8 cellular contexts compared by ENCODE assay signal in the genomic region with DNA sequence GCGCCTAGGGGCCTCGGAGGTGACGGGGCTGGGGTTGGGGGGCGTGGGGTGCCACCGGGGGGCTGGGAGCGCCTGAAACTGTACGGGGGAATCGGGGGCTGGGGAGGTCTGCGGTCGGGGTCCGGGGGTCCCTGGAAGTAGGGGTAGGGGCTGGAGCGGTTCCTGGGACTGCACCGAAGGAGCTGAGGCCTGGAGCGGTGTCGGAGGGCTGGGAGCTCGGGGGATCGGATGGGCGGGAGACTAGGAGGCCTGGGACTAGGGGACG. TPM values are rescaled to one million over a fixed set of nuclear protein-coding genes. Genes with fewer than 3 reads are reported as not detected.
DNase-seq lines count a peak whose midpoint lies in the region; ATAC-seq, FAIRE-seq and TF ChIP-seq lines count a peak whose summit lies in the region.

No MANE protein-coding gene starts in this region.

- no peak for TF ChIP-seq POLR2A in esophagus squamous epithelium (IDR thresholded peaks at IDR 0.05)

- ATAC-seq in DND-41 (ENCODE audit: insufficient read depth, low read depth), result no peak; the same call in 2 of the 3 replicates
- no peak for ATAC-seq in PC-3
- peak in 3 of 4 donors; percentile 15 to 35 (median 29) for ATAC-seq in pancreas

- H3K27me3 ChIP-seq in DND-41 (ENCODE audit: insufficient read depth, low read length, poor library complexity), result no peaks in the 10 kb centered on the region
- H3K27me3 ChIP-seq in PC-3 (ENCODE audit: low read length), result no peaks in the 10 kb centered on the region
- no peaks in the 10 kb centered on the region for H3K27me3 ChIP-seq in esophagus squamous epithelium
- H3K27me3 ChIP-seq in pancreas, result no peaks in the 10 kb centered on the region

- H3K4me1 ChIP-seq in DND-41 (ENCODE audit: insufficient read depth, low read length), result peaks cover 27% of the 10 kb centered on the region
- 0 out of 2 replicates have a peak, but pooled peaks cover 4% of the 10 kb centered on the region for H3K4me1 ChIP-seq in PC-3 (ENCODE audit: insufficient read depth, low read length)
- peaks cover 10 to 37% (median 11%) of the 10 kb centered on the region in 3 donors for H3K4me1 ChIP-seq in esophagus squamous epithelium
- H3K4me1 ChIP-seq in pancreas, result no peaks in the 10 kb centered on the region

- peaks cover 40% of the 10 kb centered on the region for H3K36me3 ChIP-seq in DND-41 (ENCODE audit: insufficient read depth, low read length)
- H3K36me3 ChIP-seq in PC-3 (ENCODE audit: low read depth, low read length), result peaks cover 7% of the 10 kb centered on the region; the same call in 1 of the 2 replicates
- peaks cover 25 to 35% (median 29%) of the 10 kb centered on the region in 3 donors for H3K36me3 ChIP-seq in esophagus squamous epithelium
- peaks cover 7 to 26% (median 22%) of the 10 kb centered on the region in 3 donors for H3K36me3 ChIP-seq in pancreas

- peak overlapping the region; percentile 48 for H3K27ac ChIP-seq in DND-41 (ENCODE audit: low read length)
- H3K27ac ChIP-seq in PC-3 (ENCODE audit: low read length), result no peak overlapping the region
- peak overlapping the region; percentile 89 to 96 (median 90) for H3K27ac ChIP-seq in esophagus squamous epithelium
- H3K27ac ChIP-seq in pancreas, result peak overlapping the region; percentile 45 to 75 (median 68)

- no peak overlapping the region for H2AFZ ChIP-seq in DND-41 (ENCODE audit: low read depth, low read length)
- H2AFZ ChIP-seq in PC-3 (ENCODE audit: low read length), result no peak overlapping the region

- H3K9me2 ChIP-seq in PC-3 (replicated peaks; ENCODE audit: low read length), result no peaks in the 10 kb centered on the region

- POLR2A ChIA-PET in PC-3 (lab: Charles Lee; ENCODE audit: unreplicated experiment), result no interaction called here

- H3K9me3 ChIP-seq in DND-41 (ENCODE audit: insufficient read depth, low read length, severe bottlenecking) (no peaks in the 10 kb centered on the region), PC-3 (ENCODE audit: low read length) (no peaks in the 10 kb centered on the region), esophagus squamous epithelium (no peaks in the 10 kb centered on the region), pancreas (no peaks in the 10 kb centered on the region)

- no peaks in the 10 kb centered on the region for H3F3A ChIP-seq in PC-3 (ENCODE audit: low read length, unreplicated experiment)

- H3K79me2 ChIP-seq in DND-41 (ENCODE audit: insufficient read depth, low read length), result peaks cover 52% of the 10 kb centered on the region
- peaks cover 41% of the 10 kb centered on the region for H3K79me2 ChIP-seq in PC-3 (ENCODE audit: low read length)

- peak overlapping the region; percentile 68 for H3K9ac ChIP-seq in DND-41 (ENCODE audit: low read depth, low read length)
- H3K9ac ChIP-seq in PC-3 (ENCODE audit: low read length), result peak overlapping the region; percentile 90

- CTCF ChIA-PET in PC-3 (lab: Charles Lee), result no interaction called here

- TF ChIP-seq CTCF in DND-41 (IDR thresholded peaks at IDR 0.05; ENCODE audit: borderline replicate concordance, extremely low read depth, low read length, poor library complexity, severe bottlenecking) (no peak), PC-3 (conservative IDR thresholded peaks at IDR 0.05; ENCODE audit: low read depth, low read length) (no peak), esophagus squamous epithelium (IDR thresholded peaks at IDR 0.05) (no peak), pancreas (IDR thresholded peaks at IDR 0.05) (no peak)

- H3K4me3 ChIP-seq in DND-41 (ENCODE audit: low read depth in 1 of 2, low read length in 2 of 2), result peak overlapping the region; percentile 48 to 91; a peak in 3 of 4 replicates
- H3K4me3 ChIP-seq in PC-3 (ENCODE audit: low read length), result peak overlapping the region; percentile 87
- peak overlapping the region; percentile 85 to 97 (median 94) for H3K4me3 ChIP-seq in esophagus squamous epithelium
- H3K4me3 ChIP-seq in pancreas, result peak overlapping the region; percentile 65 to 72 (median 68)

- BruUV-seq in PC-3 (replicated peaks; lab: Mats Ljungman, UMichigan), result no TSS peak

- peaks cover 45% of the 10 kb centered on the region for H4K20me1 ChIP-seq in DND-41 (ENCODE audit: insufficient read depth, low read length)
- peaks cover 10% of the 10 kb centered on the region; the same call in 1 of the 2 replicates for H4K20me1 ChIP-seq in PC-3 (ENCODE audit: low read length)

- intact Hi-C loops in PC-3 (cut with micrococcal nuclease) (no loop called here), esophagus squamous epithelium (cut with DNase I) (loop anchor here (10.0 kb wide), 1 partner anchor 137 kb away; a partner anchor contains a TSS), pancreas (cut with DNase I) (no loop called here)

- WGBS in esophagus squamous epithelium, 2 donors, result 0% methylated on average over 2 of the region's 19 CpGs; no CpG with 5 or more reads in 1 of the 2 donors
- 1 to 6% methylated on average over 15 to 19 of the region's 19 CpGs for WGBS in pancreas, 2 donors

- H3K4me2 ChIP-seq in DND-41 (ENCODE audit: insufficient read depth, low read length), result peak overlapping the region; percentile 91
- peak overlapping the region; percentile 93 for H3K4me2 ChIP-seq in PC-3 (ENCODE audit: low read length)

- DNase-seq in DND-41 (peak; percentile 22), PC-3 (no peak), esophagus squamous epithelium (lab: John Stamatoyannopoulos, UW) (no peak), pancreas (no peak), MV-4-11 (lab: John Stamatoyannopoulos, UW) (no peak), midbrain (lab: John Stamatoyannopoulos, UW) (no peak)
- DNase-seq in activated CD4-positive, CD25-positive, alpha-beta regulatory T cell treated with anti-CD3 and anti-CD28 coated beads, Interleukin-2, amount 50 U/mL, for 72 hours, result no peak
- no peak for DNase-seq in stimulated activated CD4-positive, alpha-beta T cell treated with anti-CD3 and anti-CD28 coated beads, Interleukin-4, amount 100 ng/mL, for 24 hours

- FAIRE-seq in pancreas (lab: Jason Lieb, UNC), result no peak

RNA-seq across cellular contexts. Expression of a gene that starts 0.4 kb away (rescaled TPM):
- total RNA-seq in PC-3 (2014; rRNA removed), result 36.8 and 41.5 TPM in 2 replicates
- 10 to 100 TPM; 16.2 to 38.7 (median 30.6) TPM for total RNA-seq in esophagus squamous epithelium
- 10 to 100 TPM; 20.5 to 36.9 (median 25.3) TPM for total RNA-seq in pancreas
- polyA plus RNA-seq in pancreas, result 100 to 1,000 TPM in 1 of 2 donors, 10 to 100 TPM in 1; 85.3 to 106 TPM

RNA-seq across cellular contexts. Expression of a gene that starts 23.1 kb away (rescaled TPM):
- total RNA-seq in PC-3 (2014; rRNA removed), result not detected in 2 replicates
- not detected for total RNA-seq in esophagus squamous epithelium
- under 1 TPM in 1 of 6 donors, not detected in 5; 0.22 TPM for total RNA-seq in pancreas
- 1 to 10 TPM in 1 of 2 donors, under 1 TPM in 1; 0.38 to 1.2 TPM for polyA plus RNA-seq in pancreas

RNA-seq across cellular contexts. Expression of a gene that starts 54.8 kb away (rescaled TPM):
- not detected in 2 replicates for total RNA-seq in PC-3 (2014; rRNA removed)
- total RNA-seq in esophagus squamous epithelium, result 1 to 10 TPM in 1 of 4 donors, under 1 TPM in 3; 0.34 to 1.3 (median 0.64) TPM
- total RNA-seq in pancreas, result 1 to 10 TPM in 2 of 6 donors, under 1 TPM in 4; 0.42 to 1.4 (median 0.58) TPM
- polyA plus RNA-seq in pancreas, result under 1 TPM; 0.35 to 0.38 TPM

Comparison
In these comparisons a context has a peak if more than half of its experiments do, and no peak if none do; other contexts are left out.
1. ATAC-seq: peak in pancreas (3 of 4); none in DND-41 (single experiment) and PC-3 (single experiment).
2. Peak in every context shown above with its lines, with median percentiles within 50 percentile points of each other: H3K4me3 ChIP-seq.